9 cellular contexts compared by ENCODE assay signal in the genomic region with DNA sequence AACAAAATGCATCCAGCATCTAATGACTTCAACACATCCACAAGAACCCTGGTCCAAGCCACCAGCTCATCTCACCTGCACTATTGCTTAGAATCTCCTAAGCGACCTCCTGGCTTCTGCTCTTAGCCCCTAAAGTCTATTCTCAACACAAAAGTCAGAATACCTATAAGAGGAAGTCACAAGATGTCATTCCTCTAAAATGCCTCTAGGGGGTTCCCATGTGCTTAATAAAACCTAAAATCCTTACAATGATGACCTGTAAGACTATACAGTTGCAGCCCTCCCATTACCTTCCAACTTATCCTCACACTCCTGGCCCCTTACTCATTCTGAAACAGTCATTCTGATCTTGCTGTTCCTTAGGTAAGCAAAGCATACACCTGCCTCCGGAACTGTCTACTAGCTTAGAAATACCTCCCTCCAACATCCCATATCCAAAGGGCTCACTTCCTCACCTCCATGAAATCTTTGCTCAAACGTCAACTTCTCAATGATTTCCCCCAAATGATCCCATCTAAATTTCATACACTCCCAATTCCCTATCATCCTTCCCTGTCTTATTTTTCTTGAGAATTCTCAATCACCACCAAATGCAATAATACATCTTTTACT. TPM values are rescaled to one million over a fixed set of nuclear protein-coding genes. Genes with fewer than 3 reads are reported as not detected.
A peak's percentile ranks its signal among the peaks of the same experiment; 100 is the strongest.
DNase-seq lines count a peak whose midpoint lies in the region; ATAC-seq, FAIRE-seq and TF ChIP-seq lines count a peak whose summit lies in the region.
"Had no signal": no experiment of that assay in that cellular context is flagged by ENCODE, and none has a peak within 500 bp of the region (broad histone marks: within the 10 kb centered on the region; RNA-seq: fewer than 3 reads in every experiment).

No MANE protein-coding gene starts in this region.

- H3K36me3 Mint-ChIP-seq in activated CD4-positive, alpha-beta T cell treated with anti-CD3 and anti-CD28 coated beads, Interleukin-2, amount 10 ng/mL, durations not matched to agents 24 days and 14 days (ENCODE audit: low read depth): no peaks in the 10 kb centered on the region
- H3K36me3 Mint-ChIP-seq in T-helper 17 cell (ENCODE audit: low read depth): no peaks in the 10 kb centered on the region

- intact Hi-C loops in activated CD4-positive, alpha-beta T cell treated with anti-CD3 and anti-CD28 coated beads, Interleukin-2, amount 10 ng/mL, durations not matched to agents 24 days and 14 days (cut with micrococcal nuclease): loop anchor here (1.0 to 2.0 kb wide), 3 partner anchors 126 to 449 kb away; partner anchors contain the start of gene VPS36

- ATAC-seq in GM21737 (IDR thresholded peaks at IDR 0.05; ENCODE audit: unreplicated experiment) (peak; percentile 65), T-helper 17 cell (peak; percentile 83)

- H3K79me2 ChIP-seq in Loucy (ENCODE audit: insufficient read depth, low read length): no peaks in the 10 kb centered on the region

- H3K9ac ChIP-seq in Loucy (ENCODE audit: low read depth, low read length, poor library complexity, severe bottlenecking): no peak overlapping the region

- H2AFZ ChIP-seq in Loucy (ENCODE audit: low read length): no peak overlapping the region

- H3K9me3 ChIP-seq in Loucy (ENCODE audit: insufficient read depth, low read depth, low read length): no peaks in the 10 kb centered on the region
- H3K9me3 ChIP-seq in T-helper 17 cell (ENCODE audit: control insufficient read depth, low read length, poor library complexity, severe bottlenecking): no peaks in the 10 kb centered on the region

- no peak overlapping the region for H3K4me2 ChIP-seq in Loucy (ENCODE audit: low read depth, low read length, poor library complexity, severe bottlenecking)

- no peaks in the 10 kb centered on the region for H3K36me3 ChIP-seq in Loucy (ENCODE audit: insufficient read depth, low read length)

- no peaks in the 10 kb centered on the region for H3K4me1 ChIP-seq in Loucy (ENCODE audit: insufficient read depth, low read length, poor library complexity, severe bottlenecking)

- peaks cover 18% of the 10 kb centered on the region for H3K27me3 Mint-ChIP-seq in activated CD4-positive, alpha-beta T cell treated with anti-CD3 and anti-CD28 coated beads, Interleukin-2, amount 10 ng/mL, durations not matched to agents 24 days and 14 days
- peaks cover 47% of the 10 kb centered on the region for H3K27me3 Mint-ChIP-seq in T-helper 17 cell
- H3K27me3 Mint-ChIP-seq: stimulated activated naive CD8-positive, alpha-beta T cell treated with anti-CD3 and anti-CD28 coated beads, Interleukin-15, Interleukin-2, amounts not matched to agents 100 ng/mL and 50 ng/mL, for 24 hours had no signal

- FAIRE-seq in frontal cortex (lab: Jason Lieb, UNC): no peak

- H3K9me3 Mint-ChIP-seq in activated CD4-positive, alpha-beta T cell treated with anti-CD3 and anti-CD28 coated beads, Interleukin-2, amount 10 ng/mL, durations not matched to agents 24 days and 14 days: no peaks in the 10 kb centered on the region
- H3K9me3 Mint-ChIP-seq: stimulated activated naive CD8-positive, alpha-beta T cell treated with anti-CD3 and anti-CD28 coated beads, Interleukin-15, Interleukin-2, amounts not matched to agents 100 ng/mL and 50 ng/mL, for 24 hours had no signal

- H3K4me3 ChIP-seq in Loucy (ENCODE audit: low read length, poor library complexity, severe bottlenecking) (no peak overlapping the region), retinal pigment epithelial cell (ENCODE audit: low read length) (no peak overlapping the region)

- peak; percentile 78 for TF ChIP-seq CTCF in Loucy (conservative IDR thresholded peaks at IDR 0.05; ENCODE audit: low read length)
- TF ChIP-seq CTCF in retinal pigment epithelial cell (conservative IDR thresholded peaks at IDR 0.05; ENCODE audit: low read depth, low read length): peak; percentile 69

- H3K27ac Mint-ChIP-seq in activated CD4-positive, alpha-beta T cell treated with anti-CD3 and anti-CD28 coated beads, Interleukin-2, amount 10 ng/mL, durations not matched to agents 24 days and 14 days: no peak overlapping the region
- peak overlapping the region; percentile 34 for H3K27ac Mint-ChIP-seq in T-helper 17 cell
- H3K27ac Mint-ChIP-seq: stimulated activated naive CD8-positive, alpha-beta T cell treated with anti-CD3 and anti-CD28 coated beads, Interleukin-15, Interleukin-2, amounts not matched to agents 100 ng/mL and 50 ng/mL, for 24 hours had no signal

- H3K4me1 Mint-ChIP-seq in activated CD4-positive, alpha-beta T cell treated with anti-CD3 and anti-CD28 coated beads, Interleukin-2, amount 10 ng/mL, durations not matched to agents 24 days and 14 days: no peaks in the 10 kb centered on the region
- H3K4me1 Mint-ChIP-seq in T-helper 17 cell: peaks cover 13% of the 10 kb centered on the region

- H3K4me3 Mint-ChIP-seq in activated CD4-positive, alpha-beta T cell treated with anti-CD3 and anti-CD28 coated beads, Interleukin-2, amount 10 ng/mL, durations not matched to agents 24 days and 14 days: no peak overlapping the region
- peak overlapping the region; percentile 41 for H3K4me3 Mint-ChIP-seq in T-helper 17 cell
- H3K4me3 Mint-ChIP-seq: stimulated activated naive CD8-positive, alpha-beta T cell treated with anti-CD3 and anti-CD28 coated beads, Interleukin-15, Interleukin-2, amounts not matched to agents 100 ng/mL and 50 ng/mL, for 24 hours had no signal

- H3K27me3 ChIP-seq in Loucy (ENCODE audit: insufficient read depth, low read length, poor library complexity, severe bottlenecking): no peaks in the 10 kb centered on the region

- no peaks in the 10 kb centered on the region for H4K20me1 ChIP-seq in Loucy (ENCODE audit: insufficient read depth, low read length, poor library complexity, severe bottlenecking)

- H3F3A ChIP-seq in Loucy (ENCODE audit: low read depth): no peaks in the 10 kb centered on the region

- no peaks in the 10 kb centered on the region for H3K9me2 ChIP-seq in Loucy (replicated peaks; ENCODE audit: low read depth, low read length)

- peak; percentile 62 for DNase-seq in activated CD4-positive, alpha-beta T cell treated with anti-CD3 and anti-CD28 coated beads, Interleukin-2, amount 10 ng/mL, durations not matched to agents 24 days and 14 days
- no peak for DNase-seq in activated CD4-positive, alpha-beta T cell treated with anti-CD3 and anti-CD28 coated beads for 4 hours
- DNase-seq in T-helper 17 cell (no peak), frontal cortex (ENCODE audit: low spot score in 2 of 2) (peak; percentile 17 to 28), retinal pigment epithelial cell (ENCODE audit: low read depth) (no peak), occipital lobe (lab: John Stamatoyannopoulos, UW) (no peak)

RNA-seq across cellular contexts. Expression of gene ATP7B, which starts 10.0 kb away (rescaled TPM):
- total RNA-seq in activated CD4-positive, alpha-beta T cell treated with anti-CD3 and anti-CD28 coated beads, Interleukin-2, amount 10 ng/mL, durations not matched to agents 24 days and 14 days: 0.65 and 0.83 TPM in 2 replicates
- total RNA-seq in T-helper 17 cell (1 to 10 TPM; 1.1 to 2.3 TPM), frontal cortex (7.3 TPM), occipital lobe (11.1 TPM)

RNA-seq across cellular contexts. Expression of gene ALG11, which starts 11.0 kb away (rescaled TPM):
- 26.7 and 28.0 TPM in 2 replicates for total RNA-seq in activated CD4-positive, alpha-beta T cell treated with anti-CD3 and anti-CD28 coated beads, Interleukin-2, amount 10 ng/mL, durations not matched to agents 24 days and 14 days
- total RNA-seq in T-helper 17 cell (10 to 100 TPM; 23.8 to 27.5 TPM), frontal cortex (20.8 TPM), occipital lobe (32.0 TPM)

RNA-seq across cellular contexts. Expression of gene UTP14C, which starts 23.3 kb away (rescaled TPM):
- total RNA-seq in activated CD4-positive, alpha-beta T cell treated with anti-CD3 and anti-CD28 coated beads, Interleukin-2, amount 10 ng/mL, durations not matched to agents 24 days and 14 days: 12.2 TPM in 2 replicates
- total RNA-seq in T-helper 17 cell (1 to 10 TPM; 3.1 to 3.8 TPM), frontal cortex (22.8 TPM), occipital lobe (25.9 TPM)

Comparison
In these comparisons a context has a peak if more than half of its experiments do, and no peak if none do; other contexts are left out.
1. DNase-seq: peak in activated CD4-positive, alpha-beta T cell treated with anti-CD3 and anti-CD28 coated beads, Interleukin-2, amount 10 ng/mL, durations not matched to agents 24 days and 14 days (single experiment) and frontal cortex (2 of 2); none in activated CD4-positive, alpha-beta T cell treated with anti-CD3 and anti-CD28 coated beads for 4 hours (0 of 2), T-helper 17 cell (0 of 3), retinal pigment epithelial cell (single experiment) and occipital lobe (single experiment).